ENCODE assay signal across 12 cellular contexts in genomic region chr1:77438239-77438913, GRCh38.
DNase-seq lines count a peak whose midpoint lies in the region; ATAC-seq and TF ChIP-seq lines count a peak whose summit lies in the region.
"Had no signal": no experiment of that assay in that cellular context is flagged by ENCODE, and none has a peak within 500 bp of the region (broad histone marks: within the 10 kb centered on the region; RNA-seq: fewer than 3 reads in every experiment).

No MANE protein-coding gene starts in this region.

- H3K9me3 Mint-ChIP-seq in stimulated activated naive CD8-positive, alpha-beta T cell treated with anti-CD3 and anti-CD28 coated beads, Interleukin-15, Interleukin-2, amounts not matched to agents 100 ng/mL and 50 ng/mL, for 24 hours: peaks cover 28% of the 10 kb centered on the region

- H3K4me3 ChIP-seq in adrenal gland: peak overlapping the region in 1 of 4 donors; percentile 31

- no peak overlapping the region for H3K27ac ChIP-seq in adrenal gland
- peak overlapping the region; percentile 52 for H3K27ac ChIP-seq in layer of hippocampus (ENCODE audit: low read depth, low read length)
- H3K27ac ChIP-seq: foreskin keratinocyte had no signal

- no peak for TF ChIP-seq POLR2A in adrenal gland (IDR thresholded peaks at IDR 0.05)

- intact Hi-C loops in adrenal gland (cut with DNase I): no loop called here

- no peak overlapping the region for H3K27ac Mint-ChIP-seq in stimulated activated naive CD8-positive, alpha-beta T cell treated with anti-CD3 and anti-CD28 coated beads, Interleukin-15, Interleukin-2, amounts not matched to agents 100 ng/mL and 50 ng/mL, for 24 hours

- DNase-seq in stimulated activated naive CD8-positive, alpha-beta T cell treated with anti-CD3 and anti-CD28 coated beads, Interleukin-15, Interleukin-2, amounts not matched to agents 100 U/mL and 50 U/mL, for 24 hours: no peak
- DNase-seq in adrenal gland (peak in 4 of 7 donors; percentile 18 to 33 (median 26)), SIG-M5 treated with dmso at 0.1 percent for 504 hours (lab: John Stamatoyannopoulos, UW; ENCODE audit: unreplicated experiment) (no peak)
- DNase-seq in effector CD4-positive, alpha-beta T cell: no peak
- DNase-seq: DMS153, NCI-H1048, Right ventricle myocardium superior had no signal

- WGBS in adrenal gland, 4 donors: 37 to 50% (median 37%) methylated on average over 4 of the region's 4 CpGs

- H3K27me3 ChIP-seq in adrenal gland: no peaks in the 10 kb centered on the region
- H3K27me3 ChIP-seq in layer of hippocampus (ENCODE audit: control insufficient read depth, insufficient read depth, low read length): no peaks in the 10 kb centered on the region
- H3K27me3 ChIP-seq: foreskin keratinocyte had no signal

- peaks cover 40% of the 10 kb centered on the region for H3K4me1 Mint-ChIP-seq in stimulated activated naive CD8-positive, alpha-beta T cell treated with anti-CD3 and anti-CD28 coated beads, Interleukin-15, Interleukin-2, amounts not matched to agents 100 ng/mL and 50 ng/mL, for 24 hours (ENCODE audit: low read depth)

- no peaks in the 10 kb centered on the region for H3K36me3 ChIP-seq in adrenal gland (replicated peaks in 1 of 2)

- TF ChIP-seq CTCF in adrenal gland (IDR thresholded peaks at IDR 0.05): no peak

- no peaks in the 10 kb centered on the region for H3K9me3 ChIP-seq in adrenal gland (replicated peaks in 1 of 3)

- H3K4me1 ChIP-seq in adrenal gland (replicated peaks in 1 of 2): peaks cover 0 to 11% of the 10 kb centered on the region in 2 donors
- H3K4me1 ChIP-seq: foreskin keratinocyte had no signal

- H3K4me3 Mint-ChIP-seq in stimulated activated naive CD8-positive, alpha-beta T cell treated with anti-CD3 and anti-CD28 coated beads, Interleukin-15, Interleukin-2, amounts not matched to agents 100 ng/mL and 50 ng/mL, for 24 hours: peak overlapping the region; percentile 55

- H3K36me3 Mint-ChIP-seq in stimulated activated naive CD8-positive, alpha-beta T cell treated with anti-CD3 and anti-CD28 coated beads, Interleukin-15, Interleukin-2, amounts not matched to agents 100 ng/mL and 50 ng/mL, for 24 hours (ENCODE audit: low read depth): peaks cover 15% of the 10 kb centered on the region

- ATAC-seq in stimulated activated naive CD8-positive, alpha-beta T cell treated with anti-CD3 and anti-CD28 coated beads, Interleukin-15, Interleukin-2, amounts not matched to agents 100 U/mL and 50 U/mL, for 24 hours: no peak
- ATAC-seq in GM21619 (IDR thresholded peaks at IDR 0.05; ENCODE audit: unreplicated experiment) (no peak), GM18867 (IDR thresholded peaks at IDR 0.05; ENCODE audit: unreplicated experiment) (no peak)
- ATAC-seq: foreskin keratinocyte had no signal

- H3K27me3 Mint-ChIP-seq in stimulated activated naive CD8-positive, alpha-beta T cell treated with anti-CD3 and anti-CD28 coated beads, Interleukin-15, Interleukin-2, amounts not matched to agents 100 ng/mL and 50 ng/mL, for 24 hours: no peaks in the 10 kb centered on the region

Comparison
In these comparisons a context has a peak if more than half of its experiments do, and no peak if none do; other contexts are left out.
1. DNase-seq: peak in adrenal gland (4 of 7); none in stimulated activated naive CD8-positive, alpha-beta T cell treated with anti-CD3 and anti-CD28 coated beads, Interleukin-15, Interleukin-2, amounts not matched to agents 100 U/mL and 50 U/mL, for 24 hours (single experiment), effector CD4-positive, alpha-beta T cell (single experiment) and SIG-M5 treated with dmso at 0.1 percent for 504 hours (single experiment).